9 cellular contexts compared by ENCODE assay signal in genomic region chr3:184338538-184338945, GRCh38. TPM values are rescaled to one million over a fixed set of nuclear protein-coding genes. Genes with fewer than 3 reads are reported as not detected.
DNase-seq lines count a peak whose midpoint lies in the region; ATAC-seq and TF ChIP-seq lines count a peak whose summit lies in the region.
"Had no signal": no experiment of that assay in that cellular context is flagged by ENCODE, and none has a peak within 500 bp of the region (broad histone marks: within the 10 kb centered on the region; RNA-seq: fewer than 3 reads in every experiment).

No MANE protein-coding gene starts in this region.

- H3K9ac ChIP-seq in colonic mucosa (ENCODE audit: low read depth in 2 of 2, low read length in 2 of 2): peak overlapping the region in 1 of 2 donors; percentile 45

- H3K9me3 Mint-ChIP-seq in CD8-positive, alpha-beta T cell: no peaks in the 10 kb centered on the region

- CTCF ChIA-PET in CD8-positive, alpha-beta T cell (lab: Charles Lee): interaction anchor here (0.8 to 1.3 kb wide), 3 partner anchors 13 to 174 kb away, joined by 3 to 4 read pairs (median 3); no protein-coding TSS in a partner anchor

- H3K4me3 Mint-ChIP-seq in CD8-positive, alpha-beta T cell: peak overlapping the region; percentile 29

- TF ChIP-seq POLR2A in testis (IDR thresholded peaks at IDR 0.05): no peak

- no peaks in the 10 kb centered on the region for H3K27me3 ChIP-seq in CD8-positive, alpha-beta T cell (ENCODE audit: insufficient read depth, low read length)
- H3K27me3 ChIP-seq in colonic mucosa: no peaks in the 10 kb centered on the region
- H3K27me3 ChIP-seq in testis: no peaks in the 10 kb centered on the region

- DNase-seq in CD8-positive, alpha-beta T cell: peak in 1 of 7 experiments; percentile 37
- DNase-seq in NCI-H2227 (lab: John Stamatoyannopoulos, UW; ENCODE audit: unreplicated experiment) (peak; percentile 98), colonic mucosa (no peak), left kidney (ENCODE audit: low read depth, low spot score) (peak; percentile 96), testis (peak; percentile 86), cortex of kidney (lab: John Stamatoyannopoulos, UW) (no peak)

- peaks cover 42% of the 10 kb centered on the region for H3K36me3 Mint-ChIP-seq in CD8-positive, alpha-beta T cell

- no peak overlapping the region for H3K27ac Mint-ChIP-seq in CD8-positive, alpha-beta T cell

- no peak overlapping the region for H3K27ac ChIP-seq in CD8-positive, alpha-beta T cell (ENCODE audit: low read depth, low read length)
- H3K27ac ChIP-seq in colonic mucosa (peak overlapping the region; percentile 78), testis (peak overlapping the region; percentile 96 to 98)

- TF ChIP-seq CTCF in CD8-positive, alpha-beta T cell (IDR thresholded peaks at IDR 0.05): no peak
- TF ChIP-seq CTCF in colonic mucosa (IDR thresholded peaks at IDR 0.05) (no peak), testis (IDR thresholded peaks at IDR 0.05) (peak in 2 of 3 experiments; percentile 16 to 18)

- ATAC-seq in CD8-positive, alpha-beta T cell: no peak
- ATAC-seq in HG03139 (IDR thresholded peaks at IDR 0.05; ENCODE audit: unreplicated experiment) (no peak), HG02973 (IDR thresholded peaks at IDR 0.05; ENCODE audit: unreplicated experiment) (no peak)

- no peak overlapping the region for H3K4me3 ChIP-seq in CD8-positive, alpha-beta T cell (ENCODE audit: low read depth, low read length)
- no peak overlapping the region for H3K4me3 ChIP-seq in colonic mucosa
- peak overlapping the region; percentile 16 to 47 for H3K4me3 ChIP-seq in testis

- H3K36me3 ChIP-seq in CD8-positive, alpha-beta T cell (ENCODE audit: insufficient read depth, low read length): peaks cover 9% of the 10 kb centered on the region
- H3K36me3 ChIP-seq in colonic mucosa (peaks cover 6% of the 10 kb centered on the region), testis (ENCODE audit: low read depth, missing control alignments) (no peaks in the 10 kb centered on the region)

- POLR2A ChIA-PET in CD8-positive, alpha-beta T cell (lab: Charles Lee): interaction anchor here (0.6 to 1.1 kb wide), 4 partner anchors 15 to 149 kb away, joined by 3 to 5 read pairs (median 3); partner anchors contain the start of genes CLCN2 and POLR2H

- H3K27me3 Mint-ChIP-seq in CD8-positive, alpha-beta T cell (ENCODE audit: low read depth): no peaks in the 10 kb centered on the region

- H3K4me1 ChIP-seq in CD8-positive, alpha-beta T cell (ENCODE audit: insufficient read depth, low read length): peaks cover 16% of the 10 kb centered on the region
- no peaks in the 10 kb centered on the region for H3K4me1 ChIP-seq in colonic mucosa
- H3K4me1 ChIP-seq in testis: peaks cover 37% of the 10 kb centered on the region

- H3K9me3 ChIP-seq in CD8-positive, alpha-beta T cell (ENCODE audit: low read length): no peaks in the 10 kb centered on the region
- H3K9me3 ChIP-seq in colonic mucosa (no peaks in the 10 kb centered on the region), testis (no peaks in the 10 kb centered on the region)

- 0 to 15% methylated on average over 2 to 36 of the region's 37 CpGs for WGBS in testis, 2 donors

- intact Hi-C loops in CD8-positive, alpha-beta T cell (cut with DNase I, micrococcal nuclease): loop anchor here in 1 of 2 experiments (10.0 kb wide), 1 partner anchor 1544 kb away; the partner anchor contains the start of gene ATP11B
- intact Hi-C loops in colonic mucosa (cut with DNase I) (no loop called here), testis (cut with DNase I; ENCODE audit: low total_unique reads) (no loop called here)

- H3K4me1 Mint-ChIP-seq in CD8-positive, alpha-beta T cell (ENCODE audit: low read depth): peaks cover 25% of the 10 kb centered on the region

RNA-seq across cellular contexts. Expression of gene FAM131A, which starts 1.1 kb away (rescaled TPM):
- total RNA-seq in CD8-positive, alpha-beta T cell: 10 to 100 TPM in 1 of 2 experiments, 1 to 10 TPM in 1; 9.8 to 11.1 TPM
- total RNA-seq in colonic mucosa (10 to 100 TPM; 15.0 to 22.0 TPM), testis (10 to 100 TPM; 75.9 to 77.2 TPM)
- polyA plus RNA-seq in testis (ENCODE audit: insufficient read depth, low read depth, low replicate concordance): 28.1 TPM

RNA-seq across cellular contexts. Expression of gene CLCN2, which starts 22.9 kb away (rescaled TPM):
- total RNA-seq in CD8-positive, alpha-beta T cell: 1 to 10 TPM; 2.7 to 3.9 TPM
- total RNA-seq in colonic mucosa (10 to 100 TPM; 61.1 to 71.6 TPM), testis (100 to 1,000 TPM in 1 of 2 donors, 10 to 100 TPM in 1; 98.2 to 118 TPM)
- 46.7 TPM for polyA plus RNA-seq in testis (ENCODE audit: insufficient read depth, low read depth, low replicate concordance)

RNA-seq across cellular contexts. Expression of gene POLR2H, which starts 23.0 kb away (rescaled TPM):
- 10 to 100 TPM; 15.6 to 18.4 TPM for total RNA-seq in CD8-positive, alpha-beta T cell
- 100 to 1,000 TPM in 1 of 2 donors, 10 to 100 TPM in 1; 98.2 to 130 TPM for total RNA-seq in colonic mucosa
- total RNA-seq in testis: 10 to 100 TPM; 65.0 to 76.4 TPM
- polyA plus RNA-seq in testis (ENCODE audit: insufficient read depth, low read depth, low replicate concordance): 72.2 TPM

RNA-seq across cellular contexts. Expression of gene EIF4G1, which starts 24.1 kb away (rescaled TPM):
- 100 to 1,000 TPM; 220 to 235 TPM for total RNA-seq in CD8-positive, alpha-beta T cell
- total RNA-seq in colonic mucosa (100 to 1,000 TPM; 263 to 524 TPM), testis (100 to 1,000 TPM; 295 TPM)
- 255 TPM for polyA plus RNA-seq in testis (ENCODE audit: insufficient read depth, low read depth, low replicate concordance)

RNA-seq across cellular contexts. Expression of gene THPO, which starts 39.5 kb away (rescaled TPM):
- total RNA-seq in CD8-positive, alpha-beta T cell: not detected
- under 1 TPM in 1 of 2 donors, not detected in 1; 0.17 TPM for total RNA-seq in colonic mucosa
- under 1 TPM; 0.71 to 0.93 TPM for total RNA-seq in testis
- 7.6 TPM for polyA plus RNA-seq in testis (ENCODE audit: insufficient read depth, low read depth, low replicate concordance)
- total RNA-seq: T-helper 2 cell treated with Interferon-gamma antibody and Interleukin-4, amounts not matched to agents 100 ng/mL and 5 ng/mL, for 36 hours had no signal

Comparison
In these comparisons a context has a peak if more than half of its experiments do, and no peak if none do; other contexts are left out.
1. DNase-seq: peak in NCI-H2227 (single experiment), left kidney (single experiment) and testis (single experiment); none in colonic mucosa (single experiment) and cortex of kidney (single experiment).
2. H3K4me3 ChIP-seq: peak in testis (2 of 2); none in CD8-positive, alpha-beta T cell (single experiment) and colonic mucosa (single experiment).
3. CTCF ChIP-seq: peak in testis (2 of 3); none in CD8-positive, alpha-beta T cell (single experiment) and colonic mucosa (single experiment).
4. RNA of gene CLCN2, which starts 22.9 kb away (total RNA-seq): 98.2 to 118 TPM in testis and 61.1 to 71.6 TPM in colonic mucosa; 2.7 to 3.9 TPM in CD8-positive, alpha-beta T cell; every median in the first group is over 10 times any median in the second.